Comparison of ENCODE assay signal across 1 cellular context in genomic region chr17:82098939-82099765, GRCh38.
A peak's percentile ranks its signal among the peaks of the same experiment; 100 is the strongest.
TF ChIP-seq lines count a peak whose summit lies in the region.

No MANE protein-coding gene starts in this region.

TF ChIP-seq in WTC11, 78 proteins besides CTCF, POLR2A, EP300 and RAD21 (continued from another document and continues in another):
- TF ChIP-seq ZMAT4 (CRISPR knock-in tag; IDR thresholded peaks at IDR 0.05) (no peak), ZNF671 (CRISPR knock-in tag; IDR thresholded peaks at IDR 0.05) (no peak), ZNF532 (CRISPR knock-in tag; IDR thresholded peaks at IDR 0.05; ENCODE audit: borderline replicate concordance) (no peak), ZSCAN18 (CRISPR knock-in tag; IDR thresholded peaks at IDR 0.05) (no peak), IRF1 (CRISPR knock-in tag; IDR thresholded peaks at IDR 0.05) (no peak), CDX4 (CRISPR knock-in tag; IDR thresholded peaks at IDR 0.05; ENCODE audit: borderline replicate concordance) (no peak), ZNF219 (CRISPR knock-in tag; IDR thresholded peaks at IDR 0.05; ENCODE audit: borderline replicate concordance) (no peak), PRDM15 (CRISPR knock-in tag; IDR thresholded peaks at IDR 0.05) (no peak), TCF7 (CRISPR knock-in tag; IDR thresholded peaks at IDR 0.05; ENCODE audit: low read depth) (no peak), ZNF121 (CRISPR knock-in tag; IDR thresholded peaks at IDR 0.05) (no peak), KAT7 (CRISPR knock-in tag; IDR thresholded peaks at IDR 0.05; ENCODE audit: borderline replicate concordance) (no peak), GRHL2 (CRISPR knock-in tag; IDR thresholded peaks at IDR 0.05; ENCODE audit: insufficient replicate concordance, severe bottlenecking) (no peak), NR1H2 (CRISPR knock-in tag; IDR thresholded peaks at IDR 0.05) (peak; percentile 62; the same call in 1 of the 2 replicates), MAX (CRISPR knock-in tag; IDR thresholded peaks at IDR 0.05) (peak; percentile 97), TEAD1 (CRISPR knock-in tag; IDR thresholded peaks at IDR 0.05) (0 out of 2 replicates have a peak, but pooled peaks have one; percentile 18), ZBTB21 (CRISPR knock-in tag; IDR thresholded peaks at IDR 0.05; ENCODE audit: borderline replicate concordance) (no peak), EMX1 (CRISPR knock-in tag; IDR thresholded peaks at IDR 0.05) (no peak; the same call in 1 of the 2 replicates), ZNF416 (CRISPR knock-in tag; IDR thresholded peaks at IDR 0.05) (no peak; the same call in 1 of the 2 replicates), ZBTB43 (CRISPR knock-in tag; IDR thresholded peaks at IDR 0.05) (no peak), HMGA2 (CRISPR knock-in tag; IDR thresholded peaks at IDR 0.05) (no peak), MLX (CRISPR knock-in tag; IDR thresholded peaks at IDR 0.05) (no peak), TEAD4 (CRISPR knock-in tag; IDR thresholded peaks at IDR 0.05) (0 out of 2 replicates have a peak, but pooled peaks have one; percentile 6), USF2 (CRISPR knock-in tag; IDR thresholded peaks at IDR 0.05) (peak; percentile 65), GTF2I (CRISPR knock-in tag; conservative IDR thresholded peaks at IDR 0.05) (no peak), STAT6 (CRISPR knock-in tag; conservative IDR thresholded peaks at IDR 0.05; ENCODE audit: low read depth) (no peak), ETV6 (CRISPR knock-in tag; IDR thresholded peaks at IDR 0.05) (no peak), CBFB (CRISPR knock-in tag; IDR thresholded peaks at IDR 0.05; ENCODE audit: low read depth) (no peak), AR (CRISPR knock-in tag; IDR thresholded peaks at IDR 0.05) (no peak), JUN (CRISPR knock-in tag; IDR thresholded peaks at IDR 0.05) (no peak; the same call in 1 of the 2 replicates), JAZF1 (CRISPR knock-in tag; IDR thresholded peaks at IDR 0.05) (no peak), ERG (CRISPR knock-in tag; IDR thresholded peaks at IDR 0.05) (no peak), ZNF423 (CRISPR knock-in tag; IDR thresholded peaks at IDR 0.05) (no peak; the same call in 1 of the 2 replicates), ZNF232 (CRISPR knock-in tag; IDR thresholded peaks at IDR 0.05) (no peak), GABPB1 (CRISPR knock-in tag; IDR thresholded peaks at IDR 0.05) (no peak)
